18 cellular contexts compared by ENCODE assay signal in the genomic region with DNA sequence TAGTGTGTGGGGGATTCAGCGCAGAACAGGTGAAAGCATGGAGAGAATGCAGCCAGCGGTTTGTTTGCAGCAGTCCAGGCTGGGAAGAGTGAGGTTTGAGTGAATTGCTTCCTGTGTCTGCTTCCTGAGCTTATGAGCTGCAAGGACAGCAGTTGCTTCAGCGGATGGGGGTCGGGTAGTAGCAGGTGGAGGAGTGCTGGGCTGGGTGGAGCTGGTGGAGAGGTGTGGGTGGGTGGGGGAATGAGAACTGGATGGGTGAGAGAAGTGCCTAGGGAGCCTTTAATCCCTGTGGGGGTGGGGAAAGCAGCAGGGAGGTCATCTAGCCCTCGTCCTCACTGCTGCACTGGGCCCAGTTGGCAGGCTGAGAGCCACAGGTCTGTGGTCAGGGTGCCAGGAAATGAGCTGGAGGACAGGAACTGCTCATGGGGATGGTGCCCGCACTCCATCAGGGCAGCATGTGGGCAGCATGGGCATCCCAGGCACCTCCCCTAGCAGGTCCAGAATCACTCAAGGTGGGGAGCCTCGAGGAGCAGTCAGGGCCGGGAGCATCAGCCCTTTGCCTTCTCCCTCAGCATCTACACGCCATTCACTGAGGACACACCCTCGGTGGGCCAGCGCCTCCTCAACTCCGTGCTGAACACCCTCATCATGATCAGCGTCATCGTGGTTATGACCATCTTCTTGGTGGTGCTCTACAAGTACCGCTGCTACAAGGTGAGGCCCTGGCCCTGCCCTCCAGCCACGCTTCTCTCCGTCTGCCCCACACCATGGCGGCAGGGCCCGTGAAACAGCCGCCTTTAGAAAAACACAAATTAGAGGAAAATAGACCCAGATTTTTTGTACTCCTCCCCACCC. TPM values are rescaled to one million over a fixed set of nuclear protein-coding genes. Genes with fewer than 3 reads are reported as not detected.
A peak's percentile ranks its signal among the peaks of the same experiment; 100 is the strongest.
DNase-seq lines count a peak whose midpoint lies in the region; ATAC-seq and TF ChIP-seq lines count a peak whose summit lies in the region.
"Had no signal": no experiment of that assay in that cellular context is flagged by ENCODE, and none has a peak within 500 bp of the region (broad histone marks: within the 10 kb centered on the region; RNA-seq: fewer than 3 reads in every experiment).

No MANE protein-coding gene starts in this region.

- no peaks in the 10 kb centered on the region for H3K36me3 ChIP-seq in KOPT-K1 (ENCODE audit: insufficient read depth, low read length)
- H3K36me3 ChIP-seq: cardiac muscle cell had no signal

- H3K27ac ChIP-seq in KOPT-K1 (ENCODE audit: low read depth, low read length, poor library complexity, severe bottlenecking): peak overlapping the region; percentile 74
- H3K27ac ChIP-seq: cardiac muscle cell, SJCRH30, transverse colon had no signal

- peak overlapping the region; percentile 91 for H3K27ac Mint-ChIP-seq in activated CD4-positive, alpha-beta T cell treated with anti-CD3 and anti-CD28 coated beads, Interleukin-2, amount 10 ng/mL, durations not matched to agents 7 days and 5 days
- H3K27ac Mint-ChIP-seq in activated CD4-positive, alpha-beta memory T cell treated with anti-CD3 and anti-CD28 coated beads, Interleukin-2, amount 10 ng/mL, durations not matched to agents 7 days and 5 days: peak overlapping the region; percentile 62
- peak overlapping the region; percentile 64 to 73 for H3K27ac Mint-ChIP-seq in natural killer cell

- H3K36me3 Mint-ChIP-seq in activated CD4-positive, alpha-beta T cell treated with anti-CD3 and anti-CD28 coated beads, Interleukin-2, amount 10 ng/mL, durations not matched to agents 7 days and 5 days (ENCODE audit: low read depth): peaks cover 4% of the 10 kb centered on the region
- H3K36me3 Mint-ChIP-seq in activated CD4-positive, alpha-beta memory T cell treated with anti-CD3 and anti-CD28 coated beads, Interleukin-2, amount 10 ng/mL, durations not matched to agents 7 days and 5 days (ENCODE audit: low read depth): peaks cover 7% of the 10 kb centered on the region
- H3K36me3 Mint-ChIP-seq in natural killer cell: no peaks in the 10 kb centered on the region

- ATAC-seq in natural killer cell (peak in 2 of 3 donors; percentile 53 to 59), HG03095 (IDR thresholded peaks at IDR 0.05; ENCODE audit: unreplicated experiment) (no peak)
- ATAC-seq: left ventricle myocardium superior had no signal

- H3K9me3 Mint-ChIP-seq in activated CD4-positive, alpha-beta T cell treated with anti-CD3 and anti-CD28 coated beads, Interleukin-2, amount 10 ng/mL, durations not matched to agents 7 days and 5 days: no peaks in the 10 kb centered on the region
- no peaks in the 10 kb centered on the region for H3K9me3 Mint-ChIP-seq in activated CD4-positive, alpha-beta memory T cell treated with anti-CD3 and anti-CD28 coated beads, Interleukin-2, amount 10 ng/mL, durations not matched to agents 7 days and 5 days
- H3K9me3 Mint-ChIP-seq in natural killer cell: no peaks in the 10 kb centered on the region

- H3K9me3 ChIP-seq in KOPT-K1 (ENCODE audit: insufficient read depth, low read length, poor library complexity, severe bottlenecking): no peaks in the 10 kb centered on the region
- H3K9me3 ChIP-seq: SJCRH30, transverse colon had no signal

- CTCF ChIA-PET in activated CD4-positive, alpha-beta T cell treated with anti-CD3 and anti-CD28 coated beads, Interleukin-2, amount 10 ng/mL, durations not matched to agents 7 days and 5 days (lab: Charles Lee): interaction anchor here (0.5 to 2.0 kb wide), 6 partner anchors 8 to 746 kb away, joined by 3 to 7 read pairs (median 3); no protein-coding TSS in a partner anchor
- CTCF ChIA-PET in activated CD4-positive, alpha-beta memory T cell treated with anti-CD3 and anti-CD28 coated beads, Interleukin-2, amount 10 ng/mL, durations not matched to agents 7 days and 5 days (lab: Charles Lee): interaction anchor here (1.2 to 3.7 kb wide), 2 partner anchors 259 to 477 kb away, joined by 3 to 14 read pairs; no protein-coding TSS in a partner anchor
- CTCF ChIA-PET in GM10248 (lab: Yijun Ruan, JAX): interaction anchor here (1.1 to 1.5 kb wide), 2 partner anchors 203 to 277 kb away, joined by 3 read pairs; no protein-coding TSS in a partner anchor

- peaks cover 60% of the 10 kb centered on the region for H3K4me1 Mint-ChIP-seq in activated CD4-positive, alpha-beta T cell treated with anti-CD3 and anti-CD28 coated beads, Interleukin-2, amount 10 ng/mL, durations not matched to agents 7 days and 5 days
- H3K4me1 Mint-ChIP-seq in activated CD4-positive, alpha-beta memory T cell treated with anti-CD3 and anti-CD28 coated beads, Interleukin-2, amount 10 ng/mL, durations not matched to agents 7 days and 5 days: peaks cover 58% of the 10 kb centered on the region
- peaks cover 38 to 41% of the 10 kb centered on the region in 2 donors for H3K4me1 Mint-ChIP-seq in natural killer cell

- TF ChIP-seq CTCF in natural killer cell (IDR thresholded peaks at IDR 0.05): no peak
- no peak for TF ChIP-seq CTCF in GM10248 (IDR thresholded peaks at IDR 0.05; ENCODE audit: control extremely low read depth, extremely low read depth, low read depth, missing control alignments)

- intact Hi-C loops in natural killer cell (cut with micrococcal nuclease): no loop called here

- H3K4me3 Mint-ChIP-seq in activated CD4-positive, alpha-beta T cell treated with anti-CD3 and anti-CD28 coated beads, Interleukin-2, amount 10 ng/mL, durations not matched to agents 7 days and 5 days: no peak overlapping the region
- H3K4me3 Mint-ChIP-seq in activated CD4-positive, alpha-beta memory T cell treated with anti-CD3 and anti-CD28 coated beads, Interleukin-2, amount 10 ng/mL, durations not matched to agents 7 days and 5 days: no peak overlapping the region
- H3K4me3 Mint-ChIP-seq in natural killer cell: peak overlapping the region; percentile 17

- POLR2A ChIA-PET in activated CD4-positive, alpha-beta T cell treated with anti-CD3 and anti-CD28 coated beads, Interleukin-2, amount 10 ng/mL, durations not matched to agents 7 days and 5 days (lab: Charles Lee): interaction anchor here (0.6 kb wide), 1 partner anchor 187 kb away, joined by 3 read pairs; no protein-coding TSS in a partner anchor
- POLR2A ChIA-PET in activated CD4-positive, alpha-beta memory T cell treated with anti-CD3 and anti-CD28 coated beads, Interleukin-2, amount 10 ng/mL, durations not matched to agents 7 days and 5 days (lab: Charles Lee): interaction anchor here (3.4 to 3.5 kb wide), 2 partner anchors 14 to 54 kb away, joined by 31 to 82 read pairs; a partner anchor contains a TSS
- POLR2A ChIA-PET in GM10248 (lab: Yijun Ruan, JAX): no interaction called here

- H3K27me3 Mint-ChIP-seq in activated CD4-positive, alpha-beta T cell treated with anti-CD3 and anti-CD28 coated beads, Interleukin-2, amount 10 ng/mL, durations not matched to agents 7 days and 5 days: no peaks in the 10 kb centered on the region
- H3K27me3 Mint-ChIP-seq in activated CD4-positive, alpha-beta memory T cell treated with anti-CD3 and anti-CD28 coated beads, Interleukin-2, amount 10 ng/mL, durations not matched to agents 7 days and 5 days: no peaks in the 10 kb centered on the region
- no peaks in the 10 kb centered on the region for H3K27me3 Mint-ChIP-seq in natural killer cell (ENCODE audit: low read depth in 2 of 2)

- no peak for DNase-seq in activated CD4-positive, alpha-beta T cell treated with anti-CD3 and anti-CD28 coated beads, Interleukin-2, amount 10 ng/mL, durations not matched to agents 7 days and 5 days
- DNase-seq in activated CD4-positive, alpha-beta T cell treated with anti-CD3 and anti-CD28 coated beads, Interleukin-2, amount 50 U/mL, for 4 hours: no peak
- no peak for DNase-seq in activated CD4-positive, alpha-beta memory T cell treated with anti-CD3 and anti-CD28 coated beads, Interleukin-2, amount 10 ng/mL, durations not matched to agents 7 days and 5 days
- DNase-seq in natural killer cell (no peak), GM10248 (ENCODE audit: extremely low spot score) (no peak), NOMO-1 treated with DMSO at 0.1 percent for 48 hours (lab: John Stamatoyannopoulos, UW; ENCODE audit: unreplicated experiment) (no peak)
- DNase-seq: ACHN; Calu3; effector memory CD4-positive, alpha-beta T cell; foreskin melanocyte; left ventricle myocardium superior; NCI-H2107; SJCRH30; stimulated activated CD4-positive, alpha-beta T cell treated with anti-CD3 and anti-CD28 coated beads, Interleukin-2, amount 100 ng/mL, for 24 hours; transverse colon had no signal

RNA-seq across cellular contexts. Expression of a gene that starts 14.8 kb away (rescaled TPM):
- total RNA-seq in activated CD4-positive, alpha-beta T cell treated with anti-CD3 and anti-CD28 coated beads, Interleukin-2, amount 10 ng/mL, durations not matched to agents 7 days and 5 days: 1 to 10 TPM; 2.0 to 2.9 TPM
- total RNA-seq in activated CD4-positive, alpha-beta memory T cell treated with anti-CD3 and anti-CD28 coated beads, Interleukin-2, amount 10 ng/mL, durations not matched to agents 7 days and 5 days: 1 to 10 TPM; 4.5 to 4.9 TPM
- total RNA-seq in natural killer cell: 10 to 100 TPM; 12.6 to 22.8 (median 14.9) TPM

RNA-seq across cellular contexts. Expression of a gene that starts 54.9 kb away (rescaled TPM):
- total RNA-seq in activated CD4-positive, alpha-beta T cell treated with anti-CD3 and anti-CD28 coated beads, Interleukin-2, amount 10 ng/mL, durations not matched to agents 7 days and 5 days: 10 to 100 TPM; 22.6 to 25.5 TPM
- total RNA-seq in activated CD4-positive, alpha-beta memory T cell treated with anti-CD3 and anti-CD28 coated beads, Interleukin-2, amount 10 ng/mL, durations not matched to agents 7 days and 5 days: 10 to 100 TPM; 18.1 to 18.5 TPM
- total RNA-seq in natural killer cell: 10 to 100 TPM; 42.9 to 59.7 (median 56.2) TPM
